ENCODE assay signal across 1 cellular context in the genomic region with DNA sequence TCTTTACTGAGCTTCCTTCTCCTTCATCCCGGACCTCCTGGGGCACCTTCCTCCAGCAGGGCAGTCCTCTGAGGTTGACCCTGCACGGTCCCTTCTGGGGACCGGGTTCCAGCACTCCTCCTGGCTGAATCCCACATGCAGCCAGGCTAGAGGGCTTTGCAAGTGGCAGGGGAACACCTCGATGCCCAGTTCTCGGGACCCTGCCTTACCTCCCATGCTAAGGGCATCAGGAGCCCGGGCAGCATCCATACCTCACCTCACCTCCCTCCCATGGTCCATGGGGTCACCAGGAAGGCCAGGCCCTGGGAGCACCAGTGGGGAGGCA.
TF ChIP-seq lines count a peak whose summit lies in the region.

No MANE protein-coding gene starts in this region.

TF ChIP-seq in GM23338, 12 proteins besides CTCF, POLR2A, EP300 and RAD21 (continued from another document):
- TF ChIP-seq ZNF462 (CRISPR knock-in tag; IDR thresholded peaks at IDR 0.05) (no peak), EZH2phosphoT487 (IDR thresholded peaks at IDR 0.05; ENCODE audit: unreplicated experiment) (no peak), ZNF114 (CRISPR knock-in tag; IDR thresholded peaks at IDR 0.05) (no peak), CREB1 (CRISPR knock-in tag; IDR thresholded peaks at IDR 0.05; ENCODE audit: low read depth) (no peak), POLR2AphosphoS5 (IDR thresholded peaks at IDR 0.05; ENCODE audit: low read depth) (no peak), JUNB (IDR thresholded peaks at IDR 0.05; ENCODE audit: unreplicated experiment) (no peak), NANOG (IDR thresholded peaks at IDR 0.05; ENCODE audit: borderline replicate concordance) (no peak), STAT1 (IDR thresholded peaks at IDR 0.05; ENCODE audit: unreplicated experiment) (no peak), EZH2 (IDR thresholded peaks at IDR 0.05; ENCODE audit: low read depth, unreplicated experiment) (no peak)
- TF ChIP-seq, protein P1, sequence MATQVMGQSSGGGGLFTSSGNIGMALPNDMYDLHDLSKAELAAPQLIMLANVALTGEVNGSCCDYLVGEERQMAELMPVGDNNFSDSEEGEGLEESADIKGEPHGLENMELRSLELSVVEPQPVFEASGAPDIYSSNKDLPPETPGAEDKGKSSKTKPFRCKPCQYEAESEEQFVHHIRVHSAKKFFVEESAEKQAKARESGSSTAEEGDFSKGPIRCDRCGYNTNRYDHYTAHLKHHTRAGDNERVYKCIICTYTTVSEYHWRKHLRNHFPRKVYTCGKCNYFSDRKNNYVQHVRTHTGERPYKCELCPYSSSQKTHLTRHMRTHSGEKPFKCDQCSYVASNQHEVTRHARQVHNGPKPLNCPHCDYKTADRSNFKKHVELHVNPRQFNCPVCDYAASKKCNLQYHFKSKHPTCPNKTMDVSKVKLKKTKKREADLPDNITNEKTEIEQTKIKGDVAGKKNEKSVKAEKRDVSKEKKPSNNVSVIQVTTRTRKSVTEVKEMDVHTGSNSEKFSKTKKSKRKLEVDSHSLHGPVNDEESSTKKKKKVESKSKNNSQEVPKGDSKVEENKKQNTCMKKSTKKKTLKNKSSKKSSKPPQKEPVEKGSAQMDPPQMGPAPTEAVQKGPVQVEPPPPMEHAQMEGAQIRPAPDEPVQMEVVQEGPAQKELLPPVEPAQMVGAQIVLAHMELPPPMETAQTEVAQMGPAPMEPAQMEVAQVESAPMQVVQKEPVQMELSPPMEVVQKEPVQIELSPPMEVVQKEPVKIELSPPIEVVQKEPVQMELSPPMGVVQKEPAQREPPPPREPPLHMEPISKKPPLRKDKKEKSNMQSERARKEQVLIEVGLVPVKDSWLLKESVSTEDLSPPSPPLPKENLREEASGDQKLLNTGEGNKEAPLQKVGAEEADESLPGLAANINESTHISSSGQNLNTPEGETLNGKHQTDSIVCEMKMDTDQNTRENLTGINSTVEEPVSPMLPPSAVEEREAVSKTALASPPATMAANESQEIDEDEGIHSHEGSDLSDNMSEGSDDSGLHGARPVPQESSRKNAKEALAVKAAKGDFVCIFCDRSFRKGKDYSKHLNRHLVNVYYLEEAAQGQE (IDR thresholded peaks at IDR 0.05; ENCODE audit: unreplicated experiment), result no peak
